In genomic region chr12:19757317-19757877, GRCh38 we compare ENCODE assay signal across 8 cellular contexts.
DNase-seq lines count a peak whose midpoint lies in the region; ATAC-seq and TF ChIP-seq lines count a peak whose summit lies in the region.

No MANE protein-coding gene starts in this region.

- H2AFZ ChIP-seq in parathyroid adenoma, result no peak overlapping the region

- H3K4me1 ChIP-seq in esophagus muscularis mucosa (peaks cover 0 to 18% (median 4%) of the 10 kb centered on the region in 4 donors), parathyroid adenoma (no peaks in the 10 kb centered on the region)

- H3K9ac ChIP-seq in parathyroid adenoma, result no peak overlapping the region

- H3K27ac ChIP-seq in C4-2B (no peak overlapping the region), esophagus muscularis mucosa (replicated peaks in 1 of 4) (no peak overlapping the region), parathyroid adenoma (no peak overlapping the region)
- H3K27ac ChIP-seq in CD4-positive, alpha-beta T cell (ENCODE audit: low read depth, low read length), result no peak overlapping the region

- no peak overlapping the region for H3K27ac Mint-ChIP-seq in activated T-cell treated with anti-CD3 and anti-CD28 coated beads, Interleukin-2, amount 50 U/mL, for 72 hours
- H3K27ac Mint-ChIP-seq in CD4-positive, alpha-beta T cell, result no peak overlapping the region

- H3K36me3 Mint-ChIP-seq in activated T-cell treated with anti-CD3 and anti-CD28 coated beads, Interleukin-2, amount 50 U/mL, for 72 hours (ENCODE audit: insufficient read depth in 2 of 2), result peaks cover 5 to 8% of the 10 kb centered on the region in 2 donors
- no peaks in the 10 kb centered on the region for H3K36me3 Mint-ChIP-seq in CD4-positive, alpha-beta T cell (ENCODE audit: low read depth)

- 56% methylated on average over 7 of the region's 7 CpGs for WGBS in esophagus muscularis mucosa

- no peak for TF ChIP-seq POLR2A in esophagus muscularis mucosa (IDR thresholded peaks at IDR 0.05; ENCODE audit: low read depth)

- H3K4me1 Mint-ChIP-seq in activated T-cell treated with anti-CD3 and anti-CD28 coated beads, Interleukin-2, amount 50 U/mL, for 72 hours (ENCODE audit: low read depth), result peaks cover 10% of the 10 kb centered on the region
- no peaks in the 10 kb centered on the region for H3K4me1 Mint-ChIP-seq in CD4-positive, alpha-beta T cell (ENCODE audit: low read depth)

- POLR2A ChIA-PET in CD4-positive, alpha-beta T cell (lab: Charles Lee), result no interaction called here

- CTCF ChIA-PET in CD4-positive, alpha-beta T cell (lab: Charles Lee), result no interaction called here

- ATAC-seq in activated T-cell treated with anti-CD3 and anti-CD28 coated beads, Interleukin-2, amount 50 U/mL, for 72 hours (replicated peaks in 1 of 2), result no peak
- no peak for ATAC-seq in CD4-positive, alpha-beta T cell (ENCODE audit: poor library complexity)

- H3K4me3 ChIP-seq in esophagus muscularis mucosa (no peak overlapping the region), parathyroid adenoma (ENCODE audit: low read depth, low read length) (no peak overlapping the region)

- no peak overlapping the region for H3K4me3 Mint-ChIP-seq in activated T-cell treated with anti-CD3 and anti-CD28 coated beads, Interleukin-2, amount 50 U/mL, for 72 hours
- no peak overlapping the region for H3K4me3 Mint-ChIP-seq in CD4-positive, alpha-beta T cell

- H3K79me2 ChIP-seq in parathyroid adenoma, result no peaks in the 10 kb centered on the region

- TF ChIP-seq EP300 in esophagus muscularis mucosa (IDR thresholded peaks at IDR 0.05), result no peak

- DNase-seq in H4 (ENCODE audit: low spot score), result peak; percentile 59
- DNase-seq in NCI-H82 (lab: John Stamatoyannopoulos, UW), result peak; percentile 54
- no peak for DNase-seq in esophagus muscularis mucosa (ENCODE audit: extremely low spot score)
- no peak for DNase-seq in activated T-cell treated with anti-CD3 and anti-CD28 coated beads, Interleukin-2, amount 50 U/mL, for 72 hours
- no peak for DNase-seq in CD4-positive, alpha-beta T cell
- DNase-seq in HK-2 (ENCODE audit: unreplicated experiment), result no peak

- H3K4me2 ChIP-seq in parathyroid adenoma (ENCODE audit: low read length), result no peak overlapping the region

- H3K27me3 Mint-ChIP-seq in activated T-cell treated with anti-CD3 and anti-CD28 coated beads, Interleukin-2, amount 50 U/mL, for 72 hours (ENCODE audit: low read depth), result no peaks in the 10 kb centered on the region
- H3K27me3 Mint-ChIP-seq in CD4-positive, alpha-beta T cell, result no peaks in the 10 kb centered on the region

- H3K9me3 ChIP-seq in esophagus muscularis mucosa (peaks cover 0 to 12% (median 9%) of the 10 kb centered on the region in 4 donors), parathyroid adenoma (ENCODE audit: control insufficient read depth, low read length) (no peaks in the 10 kb centered on the region)
- H3K9me3 ChIP-seq in CD4-positive, alpha-beta T cell (ENCODE audit: control insufficient read depth, low read length), result peaks cover 6% of the 10 kb centered on the region

- H3K27me3 ChIP-seq in esophagus muscularis mucosa, result no peaks in the 10 kb centered on the region
- H3K27me3 ChIP-seq in parathyroid adenoma (ENCODE audit: control insufficient read depth, insufficient read depth, low read length), result no peaks in the 10 kb centered on the region
- no peaks in the 10 kb centered on the region for H3K27me3 ChIP-seq in CD4-positive, alpha-beta T cell (ENCODE audit: control insufficient read depth, insufficient read depth, low read length)

- intact Hi-C loops in esophagus muscularis mucosa (cut with DNase I), result loop anchor here (10.0 kb wide), 1 partner anchor 137 kb away; no protein-coding TSS in a partner anchor
- intact Hi-C loops in CD4-positive, alpha-beta T cell (cut with DNase I, micrococcal nuclease), result no loop called here

- H3K36me3 ChIP-seq in esophagus muscularis mucosa (no peaks in the 10 kb centered on the region), parathyroid adenoma (ENCODE audit: control insufficient read depth, insufficient read depth, low read length) (no peaks in the 10 kb centered on the region)

- TF ChIP-seq CTCF in C4-2B (conservative IDR thresholded peaks at IDR 0.05), result peak; percentile 91
- TF ChIP-seq CTCF in esophagus muscularis mucosa (IDR thresholded peaks at IDR 0.05), result peak; percentile 63 to 73 (median 66)
- TF ChIP-seq CTCF in parathyroid adenoma (IDR thresholded peaks at IDR 0.05), result peak; percentile 14
- no peak for TF ChIP-seq CTCF in CD4-positive, alpha-beta T cell (IDR thresholded peaks at IDR 0.05)

- peaks cover 6 to 9% of the 10 kb centered on the region in 2 donors for H3K9me3 Mint-ChIP-seq in activated T-cell treated with anti-CD3 and anti-CD28 coated beads, Interleukin-2, amount 50 U/mL, for 72 hours
- peaks cover 11% of the 10 kb centered on the region for H3K9me3 Mint-ChIP-seq in CD4-positive, alpha-beta T cell

Comparison
In these comparisons a context has a peak if more than half of its experiments do, and no peak if none do; other contexts are left out.
1. DNase-seq: peak in H4 (single experiment) and NCI-H82 (single experiment); none in esophagus muscularis mucosa (single experiment), activated T-cell treated with anti-CD3 and anti-CD28 coated beads, Interleukin-2, amount 50 U/mL, for 72 hours (0 of 2), CD4-positive, alpha-beta T cell (0 of 10) and HK-2 (single experiment).